ENCODE assay signal across 15 cellular contexts in genomic region chr1:49013046-49013445, GRCh38.
DNase-seq lines count a peak whose midpoint lies in the region; ATAC-seq and TF ChIP-seq lines count a peak whose summit lies in the region.
"Had no signal": no experiment of that assay in that cellular context is flagged by ENCODE, and none has a peak within 500 bp of the region (broad histone marks: within the 10 kb centered on the region; RNA-seq: fewer than 3 reads in every experiment).

No MANE protein-coding gene starts in this region.

- DNase-seq in activated T-cell treated with anti-CD3 and anti-CD28 coated beads, Interleukin-2, amount 50 U/mL, for 72 hours, result peak in 1 of 2 donors; percentile 1
- DNase-seq in activated T-cell treated with anti-CD3 and anti-CD28 coated beads, Interleukin-2, amount 50 U/mL, for 24 hours, result no peak
- DNase-seq in DMS53 (lab: John Stamatoyannopoulos, UW) (peak; percentile 82), kidney tubule cell (ENCODE audit: low spot score) (peak; percentile 78), NCI-H187 (lab: John Stamatoyannopoulos, UW) (no peak), endodermal cell (no peak), psoas muscle (no peak)
- DNase-seq: AML-193; Caco-2; CD8-positive, alpha-beta memory T cell; DMS79; GOT3; H9; IMR-90 had no signal

- no peaks in the 10 kb centered on the region for H3K27me3 ChIP-seq in endodermal cell (ENCODE audit: control insufficient read depth, insufficient read depth, low read length, poor library complexity, severe bottlenecking)
- H3K27me3 ChIP-seq in psoas muscle (ENCODE audit: insufficient read depth in 3 of 3, low read length in 2 of 3), result no peaks in the 10 kb centered on the region
- H3K27me3 ChIP-seq: BLaER1 had no signal

- H3K4me3 Mint-ChIP-seq in activated T-cell treated with anti-CD3 and anti-CD28 coated beads, Interleukin-2, amount 50 U/mL, for 72 hours, result no peak overlapping the region
- no peak overlapping the region for H3K4me3 Mint-ChIP-seq in activated T-cell treated with anti-CD3 and anti-CD28 coated beads, Interleukin-2, amount 50 U/mL, for 24 hours
- H3K4me3 Mint-ChIP-seq in endodermal cell, result no peak overlapping the region
- H3K4me3 Mint-ChIP-seq: CD8-positive, alpha-beta memory T cell; H9 had no signal

- intact Hi-C loops in psoas muscle (cut with DNase I), result no loop called here

- H3K9me3 ChIP-seq in endodermal cell (ENCODE audit: control insufficient read depth, low read length) (peaks cover 39% of the 10 kb centered on the region), psoas muscle (no peaks in the 10 kb centered on the region)
- H3K9me3 ChIP-seq: BLaER1, Caco-2 had no signal

- H3K4me3 ChIP-seq in endodermal cell (ENCODE audit: low read length), result no peak overlapping the region
- H3K4me3 ChIP-seq in psoas muscle, result no peak overlapping the region
- H3K4me3 ChIP-seq: BLaER1 had no signal

- ATAC-seq in activated T-cell treated with anti-CD3 and anti-CD28 coated beads, Interleukin-2, amount 50 U/mL, for 72 hours (replicated peaks in 1 of 2), result peak; percentile 47 to 60
- no peak for ATAC-seq in psoas muscle

- no peaks in the 10 kb centered on the region for H3K36me3 Mint-ChIP-seq in activated T-cell treated with anti-CD3 and anti-CD28 coated beads, Interleukin-2, amount 50 U/mL, for 72 hours (ENCODE audit: insufficient read depth in 2 of 2)
- H3K36me3 Mint-ChIP-seq in activated T-cell treated with anti-CD3 and anti-CD28 coated beads, Interleukin-2, amount 50 U/mL, for 24 hours (ENCODE audit: low read depth), result no peaks in the 10 kb centered on the region
- no peaks in the 10 kb centered on the region for H3K36me3 Mint-ChIP-seq in endodermal cell (ENCODE audit: low read depth)
- H3K36me3 Mint-ChIP-seq: CD8-positive, alpha-beta memory T cell had no signal

- H3K27ac ChIP-seq in endodermal cell (ENCODE audit: low read depth, low read length) (no peak overlapping the region), psoas muscle (no peak overlapping the region)
- H3K27ac ChIP-seq: BLaER1 had no signal

- no peaks in the 10 kb centered on the region for H3K4me1 ChIP-seq in endodermal cell (ENCODE audit: control insufficient read depth, insufficient read depth, low read length)
- H3K4me1 ChIP-seq in psoas muscle, result no peaks in the 10 kb centered on the region
- H3K4me1 ChIP-seq: BLaER1, Caco-2 had no signal

- no peaks in the 10 kb centered on the region for H3K27me3 Mint-ChIP-seq in activated T-cell treated with anti-CD3 and anti-CD28 coated beads, Interleukin-2, amount 50 U/mL, for 72 hours (ENCODE audit: low read depth)
- H3K27me3 Mint-ChIP-seq in activated T-cell treated with anti-CD3 and anti-CD28 coated beads, Interleukin-2, amount 50 U/mL, for 24 hours, result no peaks in the 10 kb centered on the region
- H3K27me3 Mint-ChIP-seq in endodermal cell (ENCODE audit: insufficient read depth), result no peaks in the 10 kb centered on the region
- H3K27me3 Mint-ChIP-seq: CD8-positive, alpha-beta memory T cell had no signal

- H3K9ac ChIP-seq in endodermal cell (ENCODE audit: extremely low read depth, low read length, poor library complexity, severe bottlenecking), result no peak overlapping the region
- H3K9ac ChIP-seq: BLaER1 had no signal

- no peaks in the 10 kb centered on the region for H3K36me3 ChIP-seq in endodermal cell (ENCODE audit: control insufficient read depth, insufficient read depth, low read length)
- H3K36me3 ChIP-seq in psoas muscle (ENCODE audit: insufficient read depth in 1 of 2, low read depth in 1 of 2), result no peaks in the 10 kb centered on the region
- H3K36me3 ChIP-seq: BLaER1 had no signal

- TF ChIP-seq CTCF in endodermal cell (conservative IDR thresholded peaks at IDR 0.05) (no peak), psoas muscle (IDR thresholded peaks at IDR 0.05) (no peak)

- H3K4me1 Mint-ChIP-seq in activated T-cell treated with anti-CD3 and anti-CD28 coated beads, Interleukin-2, amount 50 U/mL, for 72 hours (ENCODE audit: low read depth), result no peaks in the 10 kb centered on the region
- no peaks in the 10 kb centered on the region for H3K4me1 Mint-ChIP-seq in activated T-cell treated with anti-CD3 and anti-CD28 coated beads, Interleukin-2, amount 50 U/mL, for 24 hours (ENCODE audit: low read depth)
- no peaks in the 10 kb centered on the region for H3K4me1 Mint-ChIP-seq in endodermal cell
- H3K4me1 Mint-ChIP-seq: CD8-positive, alpha-beta memory T cell; H9 had no signal

- H3K9me3 Mint-ChIP-seq in activated T-cell treated with anti-CD3 and anti-CD28 coated beads, Interleukin-2, amount 50 U/mL, for 72 hours, result no peaks in the 10 kb centered on the region
- H3K9me3 Mint-ChIP-seq in activated T-cell treated with anti-CD3 and anti-CD28 coated beads, Interleukin-2, amount 50 U/mL, for 24 hours, result no peaks in the 10 kb centered on the region
- H3K9me3 Mint-ChIP-seq in endodermal cell, result peaks cover 4% of the 10 kb centered on the region

- H3K27ac Mint-ChIP-seq in activated T-cell treated with anti-CD3 and anti-CD28 coated beads, Interleukin-2, amount 50 U/mL, for 72 hours, result no peak overlapping the region
- H3K27ac Mint-ChIP-seq in activated T-cell treated with anti-CD3 and anti-CD28 coated beads, Interleukin-2, amount 50 U/mL, for 24 hours, result no peak overlapping the region
- no peak overlapping the region for H3K27ac Mint-ChIP-seq in endodermal cell
- H3K27ac Mint-ChIP-seq: CD8-positive, alpha-beta memory T cell; H9 had no signal

Comparison
In these comparisons a context has a peak if more than half of its experiments do, and no peak if none do; other contexts are left out.
1. ATAC-seq: peak in activated T-cell treated with anti-CD3 and anti-CD28 coated beads, Interleukin-2, amount 50 U/mL, for 72 hours (2 of 2); none in psoas muscle (0 of 4).
2. DNase-seq: peak in DMS53 (single experiment) and kidney tubule cell (single experiment); none in activated T-cell treated with anti-CD3 and anti-CD28 coated beads, Interleukin-2, amount 50 U/mL, for 24 hours (single experiment), NCI-H187 (0 of 2), endodermal cell (single experiment) and psoas muscle (0 of 2).